ENCODE assay signal across 9 cellular contexts in the genomic region with DNA sequence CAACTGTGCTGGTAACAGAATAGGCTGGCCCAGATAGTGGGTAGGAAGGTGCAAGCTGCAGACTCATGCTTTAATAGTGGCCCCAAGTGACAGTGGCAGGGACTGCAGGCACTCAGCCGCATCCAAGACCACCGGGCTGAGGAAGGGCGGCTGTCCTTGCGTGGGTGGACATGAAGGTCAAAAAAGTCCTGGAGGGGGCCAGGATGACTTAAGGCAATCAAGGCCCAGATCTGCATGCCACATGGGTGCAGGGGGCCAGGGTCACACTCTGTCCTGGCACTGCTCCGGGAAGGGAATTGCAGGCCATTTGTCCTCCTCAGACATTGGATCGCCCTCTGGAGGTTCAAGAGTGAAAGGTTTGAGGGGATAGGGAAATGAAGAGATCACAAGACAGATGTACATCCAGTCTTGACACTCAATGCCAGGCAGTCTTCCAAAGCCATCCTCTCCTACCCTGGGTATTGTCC. TPM values are rescaled to one million over a fixed set of nuclear protein-coding genes. Genes with fewer than 3 reads are reported as not detected.
DNase-seq lines count a peak whose midpoint lies in the region; ATAC-seq and FAIRE-seq lines count a peak whose summit lies in the region.
"Had no signal": no experiment of that assay in that cellular context is flagged by ENCODE, and none has a peak within 500 bp of the region (broad histone marks: within the 10 kb centered on the region; RNA-seq: fewer than 3 reads in every experiment).

No MANE protein-coding gene starts in this region.

- H3K4me2 ChIP-seq in neuronal stem cell (ENCODE audit: insufficient read depth, low read length, poor library complexity, severe bottlenecking) = peak overlapping the region; percentile 60

- WGBS in neuronal stem cell (ENCODE audit: extremely low coverage in 2 of 2, insufficient read length in 2 of 2, insufficient replicate concordance in 1 of 2), 2 donors = no CpG with 5 or more reads among the region's 6 CpGs

- H3K4me3 Mint-ChIP-seq in T-helper 17 cell = no peak overlapping the region

- no peak overlapping the region for H3K14ac ChIP-seq in neuronal stem cell (ENCODE audit: low read length)

- H4K91ac ChIP-seq in neuronal stem cell (ENCODE audit: low read depth, low read length, poor library complexity) = no peak overlapping the region

- no peak overlapping the region for H2AK5ac ChIP-seq in neuronal stem cell (ENCODE audit: low read depth, low read length)

- no peak overlapping the region for H2BK12ac ChIP-seq in neuronal stem cell (ENCODE audit: low read length)

- no peak overlapping the region for H3K23ac ChIP-seq in neuronal stem cell (ENCODE audit: low read depth, low read length, poor library complexity)

- H2AFZ ChIP-seq in neuronal stem cell (ENCODE audit: low read length) = peak overlapping the region; percentile 49

- no peaks in the 10 kb centered on the region for H3K4me1 ChIP-seq in neuronal stem cell (ENCODE audit: control insufficient read depth in 2 of 2, insufficient read depth in 1 of 2, low read depth in 1 of 2, low read length in 2 of 2)

- H3K27me3 Mint-ChIP-seq in T-helper 17 cell = no peaks in the 10 kb centered on the region

- H3K4me3 ChIP-seq in neuronal stem cell (ENCODE audit: low read length in 2 of 2) = peak overlapping the region in 1 of 2 donors; percentile 16
- H3K4me3 ChIP-seq: BLaER1 treated with 17β-estradiol and CSF1 and Interleukin-3, amounts not matched to agents 10 nM and 100 nM had no signal

- H3K27ac Mint-ChIP-seq in T-helper 17 cell = no peak overlapping the region

- peak overlapping the region; percentile 72 for H3K18ac ChIP-seq in neuronal stem cell (ENCODE audit: low read length)

- H2BK5ac ChIP-seq in neuronal stem cell (ENCODE audit: low read length) = no peak overlapping the region

- H3K27me3 ChIP-seq in neuronal stem cell (ENCODE audit: control insufficient read depth in 3 of 3, insufficient read depth in 3 of 3, low read depth in 1 of 3, low read length in 3 of 3) = no peaks in the 10 kb centered on the region
- H3K27me3 ChIP-seq: BLaER1 treated with 17β-estradiol and CSF1 and Interleukin-3, amounts not matched to agents 10 nM and 100 nM had no signal

- no peak overlapping the region for H2BK15ac ChIP-seq in neuronal stem cell (ENCODE audit: low read length)

- H3K36me3 ChIP-seq in neuronal stem cell (replicated peaks in 1 of 2; ENCODE audit: control insufficient read depth in 2 of 2, insufficient read depth in 2 of 2, low read length in 2 of 2) = no peaks in the 10 kb centered on the region

- peak; percentile 51 for DNase-seq in NK-92 treated with Interleukin-12 subunit alpha and Interleukin-12 subunit beta, amount 100 ng/mL, for 24 hours (lab: John Stamatoyannopoulos, UW)
- DNase-seq in NK-92 (lab: John Stamatoyannopoulos, UW; ENCODE audit: unreplicated experiment) (no peak), HTR-8/SVneo (ENCODE audit: insufficient read length, low spot score) (peak; percentile 32), T-helper 17 cell (no peak), fibroblast of gingiva (ENCODE audit: low read depth) (peak; percentile 24), neuronal stem cell (ENCODE audit: low spot score) (peak; percentile 29), NCI-H1048 (lab: John Stamatoyannopoulos, UW) (no peak)

- FAIRE-seq in HTR-8/SVneo (lab: Jason Lieb, UNC) = no peak

- peaks cover 11% of the 10 kb centered on the region for H3K36me3 Mint-ChIP-seq in T-helper 17 cell (ENCODE audit: low read depth)

- peaks cover 15% of the 10 kb centered on the region for H3K4me1 Mint-ChIP-seq in T-helper 17 cell

- no peak overlapping the region for H2BK120ac ChIP-seq in neuronal stem cell (ENCODE audit: low read depth, low read length)

- no peaks in the 10 kb centered on the region for H3K79me1 ChIP-seq in neuronal stem cell (ENCODE audit: low read depth, low read length)

- no peak overlapping the region for H3K27ac ChIP-seq in neuronal stem cell (replicated peaks; ENCODE audit: low read length)
- H3K27ac ChIP-seq: BLaER1 treated with 17β-estradiol and CSF1 and Interleukin-3, amounts not matched to agents 10 nM and 100 nM had no signal

- no peak overlapping the region for H3K4ac ChIP-seq in neuronal stem cell (ENCODE audit: low read length)

- no peak overlapping the region for H4K8ac ChIP-seq in neuronal stem cell (ENCODE audit: low read depth, low read length)

- no peaks in the 10 kb centered on the region for H3K9me3 ChIP-seq in T-helper 17 cell (ENCODE audit: control insufficient read depth, low read length, poor library complexity, severe bottlenecking)
- no peaks in the 10 kb centered on the region for H3K9me3 ChIP-seq in neuronal stem cell (replicated peaks in 1 of 2; ENCODE audit: control insufficient read depth in 2 of 2, insufficient read depth in 1 of 2, low read depth in 1 of 2, low read length in 2 of 2)
- H3K9me3 ChIP-seq: BLaER1 treated with 17β-estradiol and CSF1 and Interleukin-3, amounts not matched to agents 10 nM and 100 nM had no signal

- no peak overlapping the region for H3K9ac ChIP-seq in neuronal stem cell (ENCODE audit: low read depth, low read length, poor library complexity)
- H3K9ac ChIP-seq: BLaER1 treated with 17β-estradiol and CSF1 and Interleukin-3, amounts not matched to agents 10 nM and 100 nM had no signal

- ATAC-seq in GM21786 (IDR thresholded peaks at IDR 0.05; ENCODE audit: unreplicated experiment) = peak; percentile 83
- peak; percentile 60 for ATAC-seq in T-helper 17 cell

RNA-seq across cellular contexts. Expression of gene VNN2, which starts 10.4 kb away (rescaled TPM):
- 1 to 10 TPM; 2.1 to 5.2 TPM for total RNA-seq in T-helper 17 cell
- polyA plus RNA-seq in neuronal stem cell (2013, experiment 1 of 2) = not detected
- not detected for polyA plus RNA-seq in neuronal stem cell (2013, experiment 2 of 2)

RNA-seq across cellular contexts. Expression of gene SLC18B1, which starts 30.4 kb away (rescaled TPM):
- total RNA-seq in T-helper 17 cell = 1 to 10 TPM; 8.6 to 9.1 TPM
- 5.8 TPM for polyA plus RNA-seq in neuronal stem cell (2013, experiment 1 of 2)
- polyA plus RNA-seq in neuronal stem cell (2013, experiment 2 of 2) = 6.6 TPM

RNA-seq across cellular contexts. Expression of gene RPS12, which starts 46.3 kb away (rescaled TPM):
- 1,000 to 10,000 TPM; 2,264 to 2,344 TPM for total RNA-seq in T-helper 17 cell
- polyA plus RNA-seq in neuronal stem cell (2013, experiment 1 of 2) = 2,647 TPM
- polyA plus RNA-seq in neuronal stem cell (2013, experiment 2 of 2) = 2,677 TPM

RNA-seq across cellular contexts. Expression of gene VNN1, which starts 54.2 kb away (rescaled TPM):
- total RNA-seq in T-helper 17 cell = under 1 TPM; 0.22 to 0.42 TPM
- not detected for polyA plus RNA-seq in neuronal stem cell (2013, experiment 1 of 2)
- polyA plus RNA-seq in neuronal stem cell (2013, experiment 2 of 2) = not detected

Comparison
In these comparisons a context has a peak if more than half of its experiments do, and no peak if none do; other contexts are left out.
1. DNase-seq: peak in NK-92 treated with Interleukin-12 subunit alpha and Interleukin-12 subunit beta, amount 100 ng/mL, for 24 hours (single experiment), HTR-8/SVneo (single experiment), fibroblast of gingiva (single experiment) and neuronal stem cell (single experiment); none in NK-92 (single experiment), T-helper 17 cell (0 of 3) and NCI-H1048 (single experiment).